8 cellular contexts compared by ENCODE assay signal in the genomic region with DNA sequence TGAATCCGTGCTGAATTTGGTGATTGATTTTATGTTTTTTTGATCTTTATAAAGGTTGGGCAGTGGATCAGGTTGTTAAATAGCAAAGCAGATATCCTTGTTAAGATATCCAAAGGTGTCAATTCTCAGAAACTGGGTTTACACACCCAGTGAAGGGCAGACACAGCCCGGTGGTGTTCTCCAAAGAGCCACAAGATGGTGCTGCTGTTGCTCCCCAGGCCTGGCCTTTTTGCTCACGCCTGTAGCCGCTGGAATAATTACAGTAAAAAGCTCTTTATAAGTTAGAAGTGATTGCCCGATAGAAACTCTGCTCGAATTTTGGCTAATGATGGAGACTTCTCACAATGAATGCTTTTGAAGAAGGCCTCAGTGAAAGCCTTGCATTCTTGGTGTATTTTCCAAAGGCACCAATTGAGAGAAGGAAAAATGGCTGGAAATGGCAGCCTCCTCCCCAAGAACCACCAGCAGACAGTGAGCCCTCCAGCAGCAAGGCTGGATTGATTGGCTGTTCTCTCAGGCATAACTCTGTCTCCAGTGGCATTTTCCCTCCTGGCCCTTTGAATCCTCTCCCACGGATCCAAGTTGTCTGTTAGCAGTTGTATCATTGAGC.
DNase-seq lines count a peak whose midpoint lies in the region; ATAC-seq, FAIRE-seq and TF ChIP-seq lines count a peak whose summit lies in the region.

No MANE protein-coding gene starts in this region.

- ATAC-seq in gastroesophageal sphincter = no peak
- peak; percentile 64 to 92 (median 90) for ATAC-seq in pancreas
- ATAC-seq in omental fat pad (ENCODE audit: low FRiP score) = no peak
- no peak for ATAC-seq in HG02870 (IDR thresholded peaks at IDR 0.05; ENCODE audit: unreplicated experiment)

- H3K27me3 Mint-ChIP-seq in HFFc6 (ENCODE audit: insufficient read depth) = peaks cover 6% of the 10 kb centered on the region

- H3K9me3 Mint-ChIP-seq in HFFc6 = no peaks in the 10 kb centered on the region

- H3K27me3 ChIP-seq in gastroesophageal sphincter = no peaks in the 10 kb centered on the region
- no peaks in the 10 kb centered on the region for H3K27me3 ChIP-seq in pancreas

- no peak overlapping the region for H3K27ac ChIP-seq in gastroesophageal sphincter
- H3K27ac ChIP-seq in pancreas = no peak overlapping the region

- 5 to 6% methylated on average over 7 of the region's 7 CpGs for WGBS in gastroesophageal sphincter (ENCODE audit: low coverage in 1 of 2), 2 donors
- WGBS in pancreas, 2 donors = 12 to 14% methylated on average over 7 of the region's 7 CpGs

- no peak for TF ChIP-seq EP300 in gastroesophageal sphincter (IDR thresholded peaks at IDR 0.05)

- intact Hi-C loops in pancreas (cut with DNase I) = no loop called here

- H3K27ac Mint-ChIP-seq in HFFc6 = no peak overlapping the region

- peak; percentile 86 for TF ChIP-seq CTCF in HFFc6 (IDR thresholded peaks at IDR 0.05)
- peak; percentile 43 to 76 (median 52) for TF ChIP-seq CTCF in gastroesophageal sphincter (IDR thresholded peaks at IDR 0.05)
- peak; percentile 55 to 79 (median 74) for TF ChIP-seq CTCF in pancreas (IDR thresholded peaks at IDR 0.05)
- TF ChIP-seq CTCF in omental fat pad (IDR thresholded peaks at IDR 0.05) = peak in 1 of 3 donors; percentile 12

- DNase-seq in DMS53 treated with DMSO at 0.1 percent for 48 hours (lab: John Stamatoyannopoulos, UW; ENCODE audit: unreplicated experiment) (peak; percentile 49), HFFc6 (no peak), NCI-H524 (lab: John Stamatoyannopoulos, UW) (peak; percentile 51 to 70), activated T-cell treated with anti-CD3 and anti-CD28 coated beads for 48 hours (ENCODE audit: low read depth) (peak; percentile 36), pancreas (peak in 5 of 6 donors; percentile 26 to 69 (median 63)), omental fat pad (ENCODE audit: low spot score) (no peak)

- no peaks in the 10 kb centered on the region for H3K36me3 ChIP-seq in gastroesophageal sphincter
- no peaks in the 10 kb centered on the region for H3K36me3 ChIP-seq in pancreas

- H3K4me3 Mint-ChIP-seq in HFFc6 = no peak overlapping the region

- H3K4me3 ChIP-seq in gastroesophageal sphincter = no peak overlapping the region
- H3K4me3 ChIP-seq in pancreas = no peak overlapping the region

- no peaks in the 10 kb centered on the region for H3K4me1 Mint-ChIP-seq in HFFc6 (ENCODE audit: low read depth)

- H3K9me3 ChIP-seq in gastroesophageal sphincter = peaks cover 0 to 6% (median 0%) of the 10 kb centered on the region in 3 donors
- no peaks in the 10 kb centered on the region for H3K9me3 ChIP-seq in pancreas

- no peak for TF ChIP-seq POLR2A in gastroesophageal sphincter (IDR thresholded peaks at IDR 0.05)

- H3K36me3 Mint-ChIP-seq in HFFc6 (ENCODE audit: low read depth) = no peaks in the 10 kb centered on the region

- FAIRE-seq in pancreas (lab: Jason Lieb, UNC) = no peak

- H3K4me1 ChIP-seq in gastroesophageal sphincter (no peaks in the 10 kb centered on the region), pancreas (no peaks in the 10 kb centered on the region)

Comparison
In these comparisons a context has a peak if more than half of its experiments do, and no peak if none do; other contexts are left out.
1. DNase-seq: peak in DMS53 treated with DMSO at 0.1 percent for 48 hours (single experiment), NCI-H524 (2 of 2), activated T-cell treated with anti-CD3 and anti-CD28 coated beads for 48 hours (single experiment) and pancreas (5 of 6); none in HFFc6 (single experiment) and omental fat pad (single experiment).
2. ATAC-seq: peak in pancreas (4 of 4); none in gastroesophageal sphincter (single experiment), omental fat pad (single experiment) and HG02870 (single experiment).